ENCODE assay signal across 19 cellular contexts in genomic region chr1:87595384-87595781, GRCh38.
A peak's percentile ranks its signal among the peaks of the same experiment; 100 is the strongest.
DNase-seq lines count a peak whose midpoint lies in the region; ATAC-seq and TF ChIP-seq lines count a peak whose summit lies in the region.
"Had no signal": no experiment of that assay in that cellular context is flagged by ENCODE, and none has a peak within 500 bp of the region (broad histone marks: within the 10 kb centered on the region; RNA-seq: fewer than 3 reads in every experiment).

No MANE protein-coding gene starts in this region.

- peak overlapping the region; percentile 52 for H3K4me2 ChIP-seq in MM.1S (ENCODE audit: low read depth, low read length)
- H3K4me2 ChIP-seq: A549 had no signal

- H3K36me3 ChIP-seq in MM.1S (replicated peaks; ENCODE audit: insufficient read depth, low read length) (no peaks in the 10 kb centered on the region), thyroid gland (no peaks in the 10 kb centered on the region)
- H3K36me3 ChIP-seq: MG63 had no signal

- DNase-seq in MM.1S (no peak), mesothelial cell of epicardium (ENCODE audit: low spot score in 2 of 2, unreplicated experiment in 2 of 2) (no peak), thyroid gland (no peak), GM13976 (ENCODE audit: low spot score) (no peak), NCI-H226 (no peak)
- DNase-seq: CD4-positive, CD25-positive, alpha-beta regulatory T cell; DMS53; H9; Karpas-422; MG63; NCI-H1092 treated with DMSO at 0.1 percent for 48 hours; NCI-H2227 treated with DMSO at 0.1 percent for 48 hours; NCI-H524 treated with DMSO at 0.1 percent for 48 hours; NK-92 treated with Interleukin-12 subunit alpha and Interleukin-12 subunit beta, amount 100 ng/mL, for 24 hours; OCI-M1; SHP77 treated with DMSO at 0.1 percent for 48 hours had no signal

- peak overlapping the region; percentile 41 for H3K27ac Mint-ChIP-seq in dendritic cell treated with granulocyte-macrophage colony-stimulating factor and Interleukin-4, amounts not matched to agents 40 ng/mL and 50 ng/mL, for 4 days
- H3K27ac Mint-ChIP-seq in mesothelial cell of epicardium = peak overlapping the region; percentile 75
- H3K27ac Mint-ChIP-seq: CD4-positive, CD25-positive, alpha-beta regulatory T cell had no signal

- no peaks in the 10 kb centered on the region for H3K27me3 Mint-ChIP-seq in dendritic cell treated with granulocyte-macrophage colony-stimulating factor and Interleukin-4, amounts not matched to agents 40 ng/mL and 50 ng/mL, for 4 days
- H3K27me3 Mint-ChIP-seq in mesothelial cell of epicardium (ENCODE audit: low read depth) = no peaks in the 10 kb centered on the region
- H3K27me3 Mint-ChIP-seq: CD4-positive, CD25-positive, alpha-beta regulatory T cell had no signal

- H3K4me1 ChIP-seq in MM.1S (ENCODE audit: low read length) (peaks cover 48% of the 10 kb centered on the region), thyroid gland (peaks cover 17 to 27% of the 10 kb centered on the region in 2 donors)

- H3K27ac ChIP-seq in MM.1S (ENCODE audit: low read length) (peak overlapping the region; percentile 85), thyroid gland (peak overlapping the region; percentile 37 to 68 (median 49))
- H3K27ac ChIP-seq: A549 had no signal

- H3K9me2 ChIP-seq in MM.1S (replicated peaks; ENCODE audit: insufficient read depth, low read length) = no peaks in the 10 kb centered on the region

- ATAC-seq in GM18519 (IDR thresholded peaks at IDR 0.05; ENCODE audit: low FRiP score, unreplicated experiment) = no peak
- ATAC-seq: A549 had no signal

- in situ Hi-C loops in GM13976 (cut with MboI; ENCODE audit: low sequenced_read_pairs, unreplicated experiment) = no loop called here

- H3K4me3 ChIP-seq in MM.1S (ENCODE audit: low read length) (no peak overlapping the region), thyroid gland (replicated peaks in 1 of 3) (no peak overlapping the region)
- H3K4me3 ChIP-seq: A549, MG63 had no signal

- intact Hi-C loops in dendritic cell treated with granulocyte-macrophage colony-stimulating factor and Interleukin-4, amounts not matched to agents 40 ng/mL and 50 ng/mL, for 4 days (cut with micrococcal nuclease) = no loop called here
- intact Hi-C loops in thyroid gland (cut with DNase I) = no loop called here

- peaks cover 25% of the 10 kb centered on the region for H3F3A ChIP-seq in MM.1S (ENCODE audit: insufficient read depth, low read length)

- peak overlapping the region; percentile 10; the same call in 1 of the 2 replicates for H3K9ac ChIP-seq in MM.1S (ENCODE audit: low read length)

- no peaks in the 10 kb centered on the region for H3K36me3 Mint-ChIP-seq in dendritic cell treated with granulocyte-macrophage colony-stimulating factor and Interleukin-4, amounts not matched to agents 40 ng/mL and 50 ng/mL, for 4 days (ENCODE audit: low read depth)
- H3K36me3 Mint-ChIP-seq in mesothelial cell of epicardium = no peaks in the 10 kb centered on the region
- H3K36me3 Mint-ChIP-seq: CD4-positive, CD25-positive, alpha-beta regulatory T cell had no signal

- no peaks in the 10 kb centered on the region for H4K20me1 ChIP-seq in MM.1S (ENCODE audit: insufficient read depth, low read length)

- H3K27me3 ChIP-seq in MM.1S (replicated peaks; ENCODE audit: insufficient read depth, low read length) (no peaks in the 10 kb centered on the region), thyroid gland (no peaks in the 10 kb centered on the region)
- H3K27me3 ChIP-seq: MG63 had no signal

- no peaks in the 10 kb centered on the region for H3K9me3 Mint-ChIP-seq in dendritic cell treated with granulocyte-macrophage colony-stimulating factor and Interleukin-4, amounts not matched to agents 40 ng/mL and 50 ng/mL, for 4 days
- H3K9me3 Mint-ChIP-seq in mesothelial cell of epicardium = no peaks in the 10 kb centered on the region
- H3K9me3 Mint-ChIP-seq: H9 had no signal

- peak overlapping the region; percentile 38 for H2AFZ ChIP-seq in MM.1S (ENCODE audit: low read length)

- peaks cover 21% of the 10 kb centered on the region for H3K4me1 Mint-ChIP-seq in dendritic cell treated with granulocyte-macrophage colony-stimulating factor and Interleukin-4, amounts not matched to agents 40 ng/mL and 50 ng/mL, for 4 days (ENCODE audit: low read depth)
- H3K4me1 Mint-ChIP-seq in mesothelial cell of epicardium = peaks cover 46% of the 10 kb centered on the region
- H3K4me1 Mint-ChIP-seq: CD4-positive, CD25-positive, alpha-beta regulatory T cell had no signal

- no peaks in the 10 kb centered on the region for H3K79me2 ChIP-seq in MM.1S (ENCODE audit: low read length)

- no peaks in the 10 kb centered on the region for H3K9me3 ChIP-seq in MM.1S (replicated peaks; ENCODE audit: insufficient read depth, low read length)
- no peaks in the 10 kb centered on the region for H3K9me3 ChIP-seq in thyroid gland
- H3K9me3 ChIP-seq: A549, MG63 had no signal

- no peak overlapping the region for H3K4me3 Mint-ChIP-seq in dendritic cell treated with granulocyte-macrophage colony-stimulating factor and Interleukin-4, amounts not matched to agents 40 ng/mL and 50 ng/mL, for 4 days
- no peak overlapping the region for H3K4me3 Mint-ChIP-seq in mesothelial cell of epicardium
- H3K4me3 Mint-ChIP-seq: CD4-positive, CD25-positive, alpha-beta regulatory T cell; H9 had no signal

- no peak for TF ChIP-seq POLR2A in thyroid gland (IDR thresholded peaks at IDR 0.05)

- WGBS in thyroid gland, 2 donors = 28 to 44% methylated on average over 3 of the region's 3 CpGs

- TF ChIP-seq CTCF in MM.1S (IDR thresholded peaks at IDR 0.05; ENCODE audit: low read length) (no peak), mesothelial cell of epicardium (IDR thresholded peaks at IDR 0.05; ENCODE audit: unreplicated experiment) (no peak), thyroid gland (IDR thresholded peaks at IDR 0.05) (no peak), GM13976 (IDR thresholded peaks at IDR 0.05; ENCODE audit: borderline replicate concordance, control extremely low read depth, extremely low read depth, insufficient read depth, missing control alignments) (no peak)
